ENCODE assay signal across 9 cellular contexts in genomic region chr16:74406600-74407361, GRCh38. TPM values are rescaled to one million over a fixed set of nuclear protein-coding genes. Genes with fewer than 3 reads are reported as not detected.
DNase-seq lines count a peak whose midpoint lies in the region; ATAC-seq and TF ChIP-seq lines count a peak whose summit lies in the region.
"Not testable (repeated sequence)": the region's sequence is repeated elsewhere in the genome, so short reads cannot be mapped to it uniquely, and the experiment has no call there.
"Had no signal": no experiment of that assay in that cellular context is flagged by ENCODE, and none has a peak within 500 bp of the region (broad histone marks: within the 10 kb centered on the region; RNA-seq: fewer than 3 reads in every experiment).

No MANE protein-coding gene starts in this region.

- peak overlapping the region; percentile 24; the same call in 1 of the 2 replicates for H3K9ac ChIP-seq in ES-I3 (ENCODE audit: low read depth, low read length)
- H3K9ac ChIP-seq in HUES48 (ENCODE audit: low read depth, low read length), result peak overlapping the region; percentile 69; the same call in 1 of the 2 replicates

- H3K27ac ChIP-seq in HUES48 (ENCODE audit: low read depth, low read length), result not testable (repeated sequence)
- H3K27ac ChIP-seq in dorsolateral prefrontal cortex, result peak overlapping the region in 23 of 59 donors; percentile 15 to 82 (median 54)
- H3K27ac ChIP-seq in prostate gland, result peak overlapping the region; percentile 56 to 72
- H3K27ac ChIP-seq in testis, result peak overlapping the region; percentile 59 to 79

- H3K27me3 ChIP-seq in HUES48 (ENCODE audit: control insufficient read depth, insufficient read depth, low read length); dorsolateral prefrontal cortex; prostate gland (replicated peaks; ENCODE audit: insufficient read depth); testis: not testable (repeated sequence)

- not testable (repeated sequence) for TF ChIP-seq POLR2A in prostate gland (IDR thresholded peaks at IDR 0.05); testis (IDR thresholded peaks at IDR 0.05)

- intact Hi-C loops in dorsolateral prefrontal cortex (cut with DNase I); left cardiac atrium (cut with DNase I); prostate gland (cut with DNase I); testis (cut with DNase I; ENCODE audit: low total_unique reads): not testable (repeated sequence)

- H3K36me3 Mint-ChIP-seq in activated T-cell treated with anti-CD3 and anti-CD28 coated beads, Interleukin-2, amount 50 U/mL, for 72 hours (ENCODE audit: insufficient read depth in 2 of 2); memory B cell: not testable (repeated sequence)

- DNase-seq in activated T-cell treated with anti-CD3 and anti-CD28 coated beads, Interleukin-2, amount 50 U/mL, for 72 hours; memory B cell (ENCODE audit: low spot score in 2 of 2); prostate gland (ENCODE audit: low spot score): not testable (repeated sequence)
- DNase-seq in dorsolateral prefrontal cortex (peak in 1 of 10 donors; percentile 60), left cardiac atrium (peak; percentile 55), testis (peak; percentile 35)

- not testable (repeated sequence) for TF ChIP-seq CTCF in dorsolateral prefrontal cortex (IDR thresholded peaks at IDR 0.05 in 54 of 56, conservative IDR thresholded peaks at IDR 0.05 in 2 of 56; ENCODE audit: low read depth in 1 of 56, partially characterized antibody in 56 of 56); prostate gland (IDR thresholded peaks at IDR 0.05); testis (IDR thresholded peaks at IDR 0.05)

- not testable (repeated sequence) for H3K4me1 Mint-ChIP-seq in activated T-cell treated with anti-CD3 and anti-CD28 coated beads, Interleukin-2, amount 50 U/mL, for 72 hours (ENCODE audit: low read depth); memory B cell

- WGBS in prostate gland, result 0% methylated on average over 13 of the region's 71 CpGs
- no CpG with 5 or more reads among the region's 71 CpGs for WGBS in testis, 2 donors

- H3K27me3 Mint-ChIP-seq in activated T-cell treated with anti-CD3 and anti-CD28 coated beads, Interleukin-2, amount 50 U/mL, for 72 hours (ENCODE audit: low read depth); memory B cell: not testable (repeated sequence)

- not testable (repeated sequence) for H3K9me3 Mint-ChIP-seq in activated T-cell treated with anti-CD3 and anti-CD28 coated beads, Interleukin-2, amount 50 U/mL, for 72 hours; memory B cell

- H3K27ac Mint-ChIP-seq in activated T-cell treated with anti-CD3 and anti-CD28 coated beads, Interleukin-2, amount 50 U/mL, for 72 hours; memory B cell: not testable (repeated sequence)

- H3K4me1 ChIP-seq in ES-I3 (ENCODE audit: insufficient read depth, low read length); HUES48 (ENCODE audit: control insufficient read depth, insufficient read depth, low read length); prostate gland (replicated peaks); testis: not testable (repeated sequence)

- not testable (repeated sequence) for H3K36me3 ChIP-seq in ES-I3 (ENCODE audit: insufficient read depth, low read length); HUES48 (ENCODE audit: control insufficient read depth, insufficient read depth, low read length); prostate gland; testis (ENCODE audit: low read depth, missing control alignments)

- H3K4me3 Mint-ChIP-seq in activated T-cell treated with anti-CD3 and anti-CD28 coated beads, Interleukin-2, amount 50 U/mL, for 72 hours; memory B cell: not testable (repeated sequence)

- H3K4me3 ChIP-seq in HUES48 (ENCODE audit: low read depth, low read length) (peak overlapping the region; percentile 56), dorsolateral prefrontal cortex (peak overlapping the region in 54 of 59 donors; percentile 8 to 63 (median 44)), prostate gland (peak overlapping the region; percentile 32 to 34), testis (peak overlapping the region; percentile 47 to 56)

- not testable (repeated sequence) for H3K9me3 ChIP-seq in ES-I3 (ENCODE audit: control insufficient read depth, insufficient read depth, low read length); HUES48 (ENCODE audit: control insufficient read depth, insufficient read depth, low read length); prostate gland; testis

- peak; percentile 56 to 65 for ATAC-seq in activated T-cell treated with anti-CD3 and anti-CD28 coated beads, Interleukin-2, amount 50 U/mL, for 72 hours (replicated peaks in 1 of 2)
- ATAC-seq in left cardiac atrium, result peak; percentile 97
- peak; percentile 66 for ATAC-seq in memory B cell (ENCODE audit: low read depth)

RNA-seq across cellular contexts. Expression of gene CLEC18B, which starts 14.5 kb away (rescaled TPM):
- total RNA-seq in activated T-cell treated with anti-CD3 and anti-CD28 coated beads, Interleukin-2, amount 50 U/mL, for 72 hours, result 1 to 10 TPM; 2.1 to 2.4 TPM
- total RNA-seq in dorsolateral prefrontal cortex (10 to 100 TPM in 18 of 120 experiments, 1 to 10 TPM in 102; 1.6 to 29.1 (median 5.5) TPM), left cardiac atrium (under 1 TPM; 0.38 to 0.55 TPM), prostate gland (1 to 10 TPM in 1 of 2 donors, not detected in 1; 8.2 TPM), testis (10 to 100 TPM; 16.4 to 42.8 TPM)
- 13.7 TPM for polyA plus RNA-seq in testis (ENCODE audit: insufficient read depth, low read depth, low replicate concordance)

RNA-seq across cellular contexts. Expression of gene NPIPB15, which starts 30.7 kb away (rescaled TPM):
- total RNA-seq in activated T-cell treated with anti-CD3 and anti-CD28 coated beads, Interleukin-2, amount 50 U/mL, for 72 hours, result 1 to 10 TPM; 5.0 to 7.4 TPM
- total RNA-seq in dorsolateral prefrontal cortex (10 to 100 TPM in 3 of 120 experiments, 1 to 10 TPM in 88, under 1 TPM in 2, not detected in 27; 0.56 to 12.2 (median 4.5) TPM), left cardiac atrium (1 to 10 TPM in 1 of 2 donors, not detected in 1; 2.5 TPM), prostate gland (1 to 10 TPM; 5.0 to 6.8 TPM), testis (10 to 100 TPM; 18.5 to 56.1 TPM)
- 74.1 TPM for polyA plus RNA-seq in testis (ENCODE audit: insufficient read depth, low read depth, low replicate concordance)
- total RNA-seq: G401 had no signal
